In the genomic region with DNA sequence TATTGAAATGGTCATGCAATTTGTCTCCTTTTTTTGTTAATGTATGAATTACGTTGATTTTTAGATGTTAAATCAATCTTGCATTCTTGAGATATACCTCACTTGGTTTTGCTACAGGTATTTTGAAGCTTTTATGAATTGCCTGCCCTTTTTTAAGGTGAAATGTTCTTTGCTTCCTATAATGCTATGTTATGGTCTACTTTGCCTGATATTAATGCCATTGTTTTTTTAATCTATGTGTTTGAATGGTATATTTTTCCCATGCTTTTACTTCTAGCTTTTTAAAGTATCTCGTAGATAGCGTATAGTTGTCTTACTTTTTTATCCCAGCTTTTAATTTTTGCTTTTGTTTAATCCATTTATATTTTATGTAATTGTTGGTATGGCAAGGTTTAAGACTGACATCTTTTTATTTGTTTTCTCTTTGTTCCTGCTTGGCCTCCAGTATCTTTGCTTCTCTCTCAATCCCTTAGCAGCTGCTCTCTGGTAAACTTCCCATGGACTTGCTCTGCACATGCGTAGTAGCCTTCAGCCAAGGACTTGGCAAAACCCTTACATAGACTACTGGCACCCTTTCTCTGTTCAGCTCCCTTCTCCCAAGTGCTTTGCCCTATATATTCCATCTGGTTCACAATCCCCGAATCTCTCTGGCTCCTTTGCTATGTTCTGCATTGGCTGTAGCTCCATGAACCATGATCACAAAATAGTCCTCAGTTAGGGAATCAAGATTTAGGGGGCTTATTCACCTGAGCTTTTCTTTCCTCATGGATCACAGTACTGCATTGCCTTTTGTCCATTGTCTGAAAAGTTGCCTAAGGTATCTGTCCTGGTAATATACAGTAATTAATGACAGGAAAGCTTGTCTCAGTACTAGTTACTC, we compare ENCODE assay signal across 16 cellular contexts. TPM values are rescaled to one million over a fixed set of nuclear protein-coding genes. Genes with fewer than 3 reads are reported as not detected.
DNase-seq lines count a peak whose midpoint lies in the region; ATAC-seq and TF ChIP-seq lines count a peak whose summit lies in the region.
"Had no signal": no experiment of that assay in that cellular context is flagged by ENCODE, and none has a peak within 500 bp of the region (broad histone marks: within the 10 kb centered on the region; RNA-seq: fewer than 3 reads in every experiment).

No MANE protein-coding gene starts in this region.

- no peaks in the 10 kb centered on the region for H3K9me3 ChIP-seq in A673 (ENCODE audit: low read depth, low read length, poor library complexity, severe bottlenecking)
- H3K9me3 ChIP-seq: mucosa of descending colon, testis had no signal

- DNase-seq in DMS 273 (lab: John Stamatoyannopoulos, UW; ENCODE audit: unreplicated experiment), result peak; percentile 42
- no peak for DNase-seq in DMS 273 treated with DMSO at 0.1 percent for 48 hours (lab: John Stamatoyannopoulos, UW)
- DNase-seq in fibroblast of pulmonary artery (ENCODE audit: low read depth), result peak; percentile 52
- peak; percentile 44 for DNase-seq in middle frontal gyrus (ENCODE audit: extremely low spot score, low spot score)
- DNase-seq in type B pancreatic cell (ENCODE audit: extremely low spot score, unreplicated experiment), result no peak
- no peak for DNase-seq in A673 (ENCODE audit: low spot score)
- DNase-seq: 8988T; activated gamma-delta T cell treated with Interleukin-2 at 50 U/mL for 16 hours; central memory CD4-positive, alpha-beta T cell; mucosa of descending colon; NCI-H748 treated with DMSO at 0.1 percent for 48 hours; testis had no signal

- peaks cover 10% of the 10 kb centered on the region for H3K4me1 ChIP-seq in A673 (ENCODE audit: insufficient read depth, low read length, poor library complexity, severe bottlenecking)

- CTCF ChIA-PET in A673 (lab: Charles Lee), result no interaction called here

- BruUV-seq in A673 (replicated peaks; lab: Mats Ljungman, UMichigan), result no TSS peak

- H3K9me3 Mint-ChIP-seq in type B pancreatic cell, result peaks cover 10% of the 10 kb centered on the region
- H3K9me3 Mint-ChIP-seq: IgD-negative memory B cell had no signal

- H3K4me3 ChIP-seq in fibroblast of pulmonary artery (replicated peaks; ENCODE audit: low read depth, low read length) (no peak overlapping the region), A673 (ENCODE audit: low read depth, low read length, poor library complexity, severe bottlenecking) (no peak overlapping the region)
- H3K4me3 ChIP-seq: mucosa of descending colon, testis had no signal

- peak overlapping the region; percentile 15 for H3K27ac Mint-ChIP-seq in type B pancreatic cell
- H3K27ac Mint-ChIP-seq: IgD-negative memory B cell had no signal

- peaks cover 36% of the 10 kb centered on the region for H3K4me1 Mint-ChIP-seq in type B pancreatic cell (ENCODE audit: unreplicated experiment)

- TF ChIP-seq CTCF in fibroblast of pulmonary artery (IDR thresholded peaks at IDR 0.05; ENCODE audit: low read length, missing control alignments) (no peak), type B pancreatic cell (conservative IDR thresholded peaks at IDR 0.05) (no peak), A673 (conservative IDR thresholded peaks at IDR 0.05; ENCODE audit: low read depth, low read length) (no peak)

- peaks cover 40% of the 10 kb centered on the region for H3K36me3 Mint-ChIP-seq in type B pancreatic cell
- H3K36me3 Mint-ChIP-seq: IgD-negative memory B cell had no signal

- ATAC-seq in HG03439 (IDR thresholded peaks at IDR 0.05; ENCODE audit: unreplicated experiment), result no peak
- ATAC-seq in HG02870 (IDR thresholded peaks at IDR 0.05; ENCODE audit: unreplicated experiment), result no peak
- ATAC-seq: mucosa of descending colon had no signal

- POLR2A ChIA-PET in A673 (lab: Charles Lee; ENCODE audit: low non-redundant PET), result no interaction called here

- no peaks in the 10 kb centered on the region for H3K27me3 Mint-ChIP-seq in type B pancreatic cell
- H3K27me3 Mint-ChIP-seq: IgD-negative memory B cell had no signal

- peak overlapping the region; percentile 44 for H3K4me3 Mint-ChIP-seq in type B pancreatic cell
- H3K4me3 Mint-ChIP-seq: IgD-negative memory B cell had no signal

- H3K27me3 ChIP-seq in A673 (replicated peaks; ENCODE audit: insufficient read depth, low read depth, low read length, poor library complexity), result no peaks in the 10 kb centered on the region
- H3K27me3 ChIP-seq: testis had no signal

- no peaks in the 10 kb centered on the region for H3K36me3 ChIP-seq in A673 (ENCODE audit: insufficient read depth, low read length, poor library complexity, severe bottlenecking)

- intact Hi-C loops in A673 (cut with micrococcal nuclease; ENCODE audit: unreplicated experiment), result no loop called here

- H3K27ac ChIP-seq in A673 (ENCODE audit: low read depth, low read length, poor library complexity, severe bottlenecking), result no peak overlapping the region
- H3K27ac ChIP-seq: epithelial cell of prostate, testis had no signal

RNA-seq across cellular contexts. Expression of gene TRIM24, which starts 8.4 kb away (rescaled TPM):
- total RNA-seq in type B pancreatic cell (ENCODE audit: low replicate concordance), result 64.7 and 66.8 TPM in 2 replicates
- total RNA-seq in A673 (2021), result 24.2 and 25.9 TPM in 2 replicates

Comparison
In these comparisons a context has a peak if more than half of its experiments do, and no peak if none do; other contexts are left out.
1. DNase-seq: peak in DMS 273 (single experiment), fibroblast of pulmonary artery (single experiment) and middle frontal gyrus (single experiment); none in DMS 273 treated with DMSO at 0.1 percent for 48 hours (single experiment), type B pancreatic cell (single experiment) and A673 (single experiment).